In genomic region chr21:43932005-43932404, GRCh38 we compare ENCODE assay signal across 28 cellular contexts.
DNase-seq lines count a peak whose midpoint lies in the region; ATAC-seq, FAIRE-seq and TF ChIP-seq lines count a peak whose summit lies in the region.
"Had no signal": no experiment of that assay in that cellular context is flagged by ENCODE, and none has a peak within 500 bp of the region (broad histone marks: within the 10 kb centered on the region; RNA-seq: fewer than 3 reads in every experiment).

No MANE protein-coding gene starts in this region.

- H3K4me3 ChIP-seq in left ventricle myocardium inferior = no peak overlapping the region
- no peak overlapping the region for H3K4me3 ChIP-seq in H1 (ENCODE audit: extremely low read depth in 1 of 4, insufficient read depth in 2 of 4, low read depth in 3 of 4, low read length in 4 of 4)
- no peak overlapping the region for H3K4me3 ChIP-seq in neuronal stem cell (ENCODE audit: low read length in 2 of 2)
- H3K4me3 ChIP-seq: MG63, SJCRH30 had no signal

- no peak overlapping the region for H4K8ac ChIP-seq in H1 (ENCODE audit: extremely low read depth, insufficient read depth, low read length)
- H4K8ac ChIP-seq in neuronal stem cell (ENCODE audit: low read depth, low read length) = peak overlapping the region; percentile 89

- no peak overlapping the region for H3K18ac ChIP-seq in H1 (ENCODE audit: extremely low read depth, low read length)
- peak overlapping the region; percentile 66 for H3K18ac ChIP-seq in neuronal stem cell (ENCODE audit: low read length)

- no peaks in the 10 kb centered on the region; the same call in 1 of the 2 replicates for H3K23me2 ChIP-seq in H1 (ENCODE audit: low read depth, low read length)

- no peak overlapping the region for H2BK5ac ChIP-seq in H1 (ENCODE audit: low read depth, low read length)
- H2BK5ac ChIP-seq in neuronal stem cell (ENCODE audit: low read length) = no peak overlapping the region

- FAIRE-seq in H1 (lab: Jason Lieb, UNC) = no peak
- FAIRE-seq: HepG2 had no signal

- H4K20me1 ChIP-seq in H1 (replicated peaks in 1 of 2; ENCODE audit: control insufficient read depth in 1 of 2, insufficient read depth in 2 of 2, low read length in 2 of 2) = peaks cover 0 to 1% of the 10 kb centered on the region in 2 experiments

- H3K23ac ChIP-seq in H1 (ENCODE audit: insufficient read length) (no peak overlapping the region), neuronal stem cell (ENCODE audit: low read depth, low read length, poor library complexity) (peak overlapping the region; percentile 81)

- ATAC-seq in left ventricle myocardium superior = no peak
- ATAC-seq in activated naive CD8-positive, alpha-beta T cell treated with anti-CD3 and anti-CD28 coated beads, Interleukin-2, amount 50 U/mL, for 24 hours = no peak
- ATAC-seq: HepG2, PC-3, Right ventricle myocardium inferior, SK-N-SH treated with all-trans-retinoic acid at 6 μM for 48 hours had no signal

- H2BK12ac ChIP-seq in H1 (ENCODE audit: low read depth, low read length) (0 out of 2 replicates have a peak overlapping the region, but pooled peaks have one; percentile 4), neuronal stem cell (ENCODE audit: low read length) (no peak overlapping the region)

- H3K27me3 ChIP-seq in left ventricle myocardium inferior (ENCODE audit: low read depth) (no peaks in the 10 kb centered on the region), H1 (replicated peaks in 1 of 4; ENCODE audit: control insufficient read depth in 3 of 4, extremely low read depth in 1 of 4, insufficient read depth in 3 of 4, low read length in 3 of 4) (no peaks in the 10 kb centered on the region), neuronal stem cell (ENCODE audit: control insufficient read depth in 3 of 3, insufficient read depth in 3 of 3, low read depth in 1 of 3, low read length in 3 of 3) (no peaks in the 10 kb centered on the region)
- H3K27me3 ChIP-seq: MG63, SJCRH30 had no signal

- no peak overlapping the region for H2AFZ ChIP-seq in H1 (ENCODE audit: low read length)
- H2AFZ ChIP-seq in neuronal stem cell (ENCODE audit: low read length) = no peak overlapping the region

- intact Hi-C loops in left ventricle myocardium inferior (cut with micrococcal nuclease) = no loop called here
- intact Hi-C loops in left ventricle myocardium superior (cut with micrococcal nuclease) = no loop called here

- H3K36me3 ChIP-seq in left ventricle myocardium inferior (peaks cover 4% of the 10 kb centered on the region), H1 (ENCODE audit: control insufficient read depth in 2 of 4, insufficient read depth in 4 of 4, low read length in 3 of 4) (no peaks in the 10 kb centered on the region; a peak in 1 of 8 replicates), neuronal stem cell (replicated peaks in 1 of 2; ENCODE audit: control insufficient read depth in 2 of 2, insufficient read depth in 2 of 2, low read length in 2 of 2) (peaks cover 0 to 11% of the 10 kb centered on the region in 2 donors)
- H3K36me3 ChIP-seq: SJCRH30 had no signal

- H3K27ac ChIP-seq in left ventricle myocardium inferior (replicated peaks) = peak overlapping the region; percentile 16
- H3K27ac ChIP-seq in H1 (ENCODE audit: low read depth, low read length) = no peak overlapping the region
- H3K27ac ChIP-seq in neuronal stem cell (replicated peaks; ENCODE audit: low read length) = no peak overlapping the region
- no peak overlapping the region for H3K27ac ChIP-seq in RWPE1
- H3K27ac ChIP-seq: 22Rv1, C4-2B, SJCRH30 had no signal

- no peak for TF ChIP-seq EP300 in H1 (IDR thresholded peaks at IDR 0.05; ENCODE audit: borderline replicate concordance in 1 of 2, low read depth in 2 of 2, low read length in 2 of 2)

- H2BK15ac ChIP-seq in H1 (ENCODE audit: low read length) (no peak overlapping the region), neuronal stem cell (ENCODE audit: low read length) (no peak overlapping the region)

- no peak overlapping the region for H3K4me2 ChIP-seq in H1 (ENCODE audit: insufficient read depth in 1 of 2, low read depth in 2 of 2, low read length in 2 of 2)
- H3K4me2 ChIP-seq in neuronal stem cell (ENCODE audit: insufficient read depth, low read length, poor library complexity, severe bottlenecking) = no peak overlapping the region

- H3K9me3 ChIP-seq in left ventricle myocardium inferior (replicated peaks) (no peaks in the 10 kb centered on the region), H1 (ENCODE audit: insufficient read depth in 2 of 2, low read depth in 1 of 2, low read length in 1 of 2) (no peaks in the 10 kb centered on the region), neuronal stem cell (replicated peaks in 1 of 2; ENCODE audit: control insufficient read depth in 2 of 2, insufficient read depth in 1 of 2, low read depth in 1 of 2, low read length in 2 of 2) (no peaks in the 10 kb centered on the region)
- H3K9me3 ChIP-seq: MG63, SJCRH30 had no signal

- H3K9me3 Mint-ChIP-seq in activated naive CD8-positive, alpha-beta T cell treated with anti-CD3 and anti-CD28 coated beads, Interleukin-2, amount 50 U/mL, for 24 hours = no peaks in the 10 kb centered on the region

- no peak overlapping the region for H2BK20ac ChIP-seq in H1 (ENCODE audit: low read length)

- no peaks in the 10 kb centered on the region for H3K79me2 ChIP-seq in H1 (ENCODE audit: control insufficient read depth in 1 of 2, insufficient read depth in 2 of 2, low read length in 2 of 2)

- TF ChIP-seq RAD21 in H1 (IDR thresholded peaks at IDR 0.05 in 1 of 2, conservative IDR thresholded peaks at IDR 0.05 in 1 of 2; ENCODE audit: low read depth in 2 of 2, low read length in 2 of 2) = no peak

- no peaks in the 10 kb centered on the region for H3K27me3 Mint-ChIP-seq in activated naive CD8-positive, alpha-beta T cell treated with anti-CD3 and anti-CD28 coated beads, Interleukin-2, amount 50 U/mL, for 24 hours
- H3K27me3 Mint-ChIP-seq: B cell had no signal

- H4K91ac ChIP-seq in H1 (replicated peaks; ENCODE audit: insufficient read length, low read length) (no peak overlapping the region), neuronal stem cell (ENCODE audit: low read depth, low read length, poor library complexity) (no peak overlapping the region)

- peak overlapping the region; percentile 14 for H3K27ac Mint-ChIP-seq in activated naive CD8-positive, alpha-beta T cell treated with anti-CD3 and anti-CD28 coated beads, Interleukin-2, amount 50 U/mL, for 24 hours
- H3K27ac Mint-ChIP-seq: B cell had no signal

- H3K4ac ChIP-seq in H1 (replicated peaks; ENCODE audit: insufficient read length, low read depth, low read length) (no peak overlapping the region), neuronal stem cell (ENCODE audit: low read length) (no peak overlapping the region)

- H3K4me1 Mint-ChIP-seq in activated naive CD8-positive, alpha-beta T cell treated with anti-CD3 and anti-CD28 coated beads, Interleukin-2, amount 50 U/mL, for 24 hours = peaks cover 7% of the 10 kb centered on the region

- DNase-seq in left ventricle myocardium inferior (no peak), left ventricle myocardium superior (no peak), H1 (ENCODE audit: low read depth in 1 of 2, low spot score in 2 of 2) (no peak), neuronal stem cell (ENCODE audit: low spot score) (no peak), glomerular visceral epithelial cell (ENCODE audit: extremely low spot score) (no peak), RWPE1 (ENCODE audit: low spot score) (no peak), NCI-H526 treated with DMSO at 0.1 percent for 48 hours (lab: John Stamatoyannopoulos, UW) (no peak)
- DNase-seq in activated naive CD8-positive, alpha-beta T cell treated with anti-CD3 and anti-CD28 coated beads, Interleukin-2, amount 50 U/mL, for 24 hours = no peak
- DNase-seq: DMS153, DND-41, H7, KG1, MG63, NCI-H1417 treated with DMSO at 0.1 percent for 48 hours, NCI-H1694 treated with DMSO at 0.1 percent for 48 hours, NCI-H2081, NCI-H2171, NCI-H345, NCI-H524, NCI-H774, PC-3, SJCRH30 had no signal

- H3K79me1 ChIP-seq in H1 (ENCODE audit: low read depth, low read length) = no peaks in the 10 kb centered on the region; the same call in 1 of the 2 replicates
- H3K79me1 ChIP-seq in neuronal stem cell (ENCODE audit: low read depth, low read length) = peaks cover 5% of the 10 kb centered on the region

- H4K5ac ChIP-seq in H1 (ENCODE audit: insufficient read length, low read depth, low read length) = no peak overlapping the region

- H3K36me3 Mint-ChIP-seq in activated naive CD8-positive, alpha-beta T cell treated with anti-CD3 and anti-CD28 coated beads, Interleukin-2, amount 50 U/mL, for 24 hours (ENCODE audit: low read depth) = peaks cover 6% of the 10 kb centered on the region

- no peak overlapping the region for H3K4me3 Mint-ChIP-seq in activated naive CD8-positive, alpha-beta T cell treated with anti-CD3 and anti-CD28 coated beads, Interleukin-2, amount 50 U/mL, for 24 hours
- H3K4me3 Mint-ChIP-seq: B cell had no signal

- H3K14ac ChIP-seq in H1 (ENCODE audit: insufficient read length) (no peak overlapping the region), neuronal stem cell (ENCODE audit: low read length) (peak overlapping the region; percentile 95)

- POLR2A ChIA-PET in H1 (lab: Charles Lee; ENCODE audit: partially characterized antibody) = no interaction called here
- POLR2A ChIA-PET in RWPE1 (lab: Yijun Ruan, JAX; ENCODE audit: low non-redundant PET) = no interaction called here

- no peak overlapping the region for H3K9ac ChIP-seq in H1 (replicated peaks in 1 of 4; ENCODE audit: extremely low read depth in 1 of 4, low read depth in 3 of 4, low read length in 3 of 4)
- peak overlapping the region; percentile 79 for H3K9ac ChIP-seq in neuronal stem cell (ENCODE audit: low read depth, low read length, poor library complexity)

- H2AK5ac ChIP-seq in H1 (ENCODE audit: low read depth, low read length) (no peak overlapping the region), neuronal stem cell (ENCODE audit: low read depth, low read length) (no peak overlapping the region)

- CTCF ChIA-PET in H1 (lab: Charles Lee; ENCODE audit: partially characterized antibody) (interaction anchor here (0.9 to 13.7 kb wide), 5 partner anchors 6 to 57 kb away, joined by 3 to 188 read pairs (median 4); no protein-coding TSS in a partner anchor), RWPE1 (lab: Yijun Ruan, JAX) (no interaction called here)

- H3K4me1 ChIP-seq in left ventricle myocardium inferior (peaks cover 69% of the 10 kb centered on the region), H1 (replicated peaks in 1 of 4; ENCODE audit: control insufficient read depth in 3 of 4, insufficient read depth in 4 of 4, low read length in 3 of 4) (peaks cover 0 to 3% (median 0%) of the 10 kb centered on the region in 4 experiments; a peak in 2 of 7 replicates), neuronal stem cell (ENCODE audit: control insufficient read depth in 2 of 2, insufficient read depth in 1 of 2, low read depth in 1 of 2, low read length in 2 of 2) (peaks cover 2 to 5% of the 10 kb centered on the region in 2 donors)
- H3K4me1 ChIP-seq: SJCRH30 had no signal

- WGBS in H1 (ENCODE audit: extremely low coverage in 1 of 2, insufficient coverage in 1 of 2, insufficient read length in 1 of 2, insufficient replicate concordance in 2 of 2, low coverage in 1 of 2, low lambda C conversion rate in 2 of 2, missing lambda C conversion rate in 1 of 2), 2 experiments = 93% methylated on average over 17 of the region's 17 CpGs; no CpG with 5 or more reads in 1 of the 2 experiments
- no CpG with 5 or more reads among the region's 17 CpGs for WGBS in neuronal stem cell (ENCODE audit: extremely low coverage in 2 of 2, insufficient read length in 2 of 2, insufficient replicate concordance in 1 of 2), 2 donors

- TF ChIP-seq POLR2A in H1 (IDR thresholded peaks at IDR 0.05; ENCODE audit: control extremely low read depth in 1 of 2, low read depth in 2 of 2, low read length in 2 of 2) = no peak

- no peak for TF ChIP-seq CTCF in left ventricle myocardium inferior (IDR thresholded peaks at IDR 0.05; ENCODE audit: borderline replicate concordance)
- TF ChIP-seq CTCF in H1 (IDR thresholded peaks at IDR 0.05; ENCODE audit: control extremely low read depth in 1 of 3, insufficient read depth in 1 of 3, low read depth in 1 of 3, low read length in 3 of 3) = no peak
- TF ChIP-seq CTCF in RWPE1 (conservative IDR thresholded peaks at IDR 0.05; ENCODE audit: low read depth) = no peak

- H3K56ac ChIP-seq in H1 (replicated peaks; ENCODE audit: insufficient read length, low read depth, low read length) = no peak overlapping the region

- H2BK120ac ChIP-seq in H1 (replicated peaks; ENCODE audit: low read depth, low read length) (no peak overlapping the region), neuronal stem cell (ENCODE audit: low read depth, low read length) (no peak overlapping the region)
